In genomic region chr19:4151623-4152022, GRCh38 we compare ENCODE assay signal across 39 cellular contexts. TPM values are rescaled to one million over a fixed set of nuclear protein-coding genes. Genes with fewer than 3 reads are reported as not detected.
"Had no signal": no experiment of that assay in that cellular context is flagged by ENCODE, and none has a peak within 500 bp of the region (broad histone marks: within the 10 kb centered on the region; RNA-seq: fewer than 3 reads in every experiment).

No MANE protein-coding gene starts in this region.

- H3K4me1 ChIP-seq: adrenal gland, colonic mucosa, esophagus squamous epithelium, gastroesophageal sphincter, heart right ventricle had no signal

- H3K27ac ChIP-seq: adrenal gland, body of pancreas, colonic mucosa, epithelial cell of prostate, esophagus squamous epithelium, gastroesophageal sphincter, heart right ventricle had no signal

- H3K36me3 Mint-ChIP-seq: activated CD4-positive, alpha-beta memory T cell treated with anti-CD3 and anti-CD28 coated beads for 36 hours; activated CD8-positive, alpha-beta memory T cell treated with anti-CD3 and anti-CD28 coated beads, Interleukin-2, amount 10 ng/mL, durations not matched to agents 7 days and 5 days; activated naive CD4-positive, alpha-beta T cell treated with anti-CD3 and anti-CD28 coated beads, Interleukin-2, amount 50 U/mL, for 24 hours; activated naive CD8-positive, alpha-beta T cell treated with anti-CD3 and anti-CD28 coated beads for 36 hours had no signal

- H3K4me3 ChIP-seq: adrenal gland, body of pancreas, colonic mucosa, esophagus squamous epithelium, gastroesophageal sphincter, heart right ventricle had no signal

- H3K27ac Mint-ChIP-seq: activated CD4-positive, alpha-beta memory T cell treated with anti-CD3 and anti-CD28 coated beads for 36 hours; activated CD4-positive, alpha-beta T cell treated with anti-CD3 and anti-CD28 coated beads for 36 hours; activated CD4-positive, alpha-beta T cell treated with anti-CD3 and anti-CD28 coated beads, Interleukin-2, amount 10 ng/mL, durations not matched to agents 24 days and 14 days; activated CD8-positive, alpha-beta memory T cell treated with anti-CD3 and anti-CD28 coated beads, Interleukin-2, amount 10 ng/mL, durations not matched to agents 7 days and 5 days; activated CD8-positive, alpha-beta T cell treated with anti-CD3 and anti-CD28 coated beads, Interleukin-2, amount 10 ng/mL, durations not matched to agents 7 days and 5 days; activated naive CD4-positive, alpha-beta T cell treated with anti-CD3 and anti-CD28 coated beads for 36 hours; activated naive CD4-positive, alpha-beta T cell treated with anti-CD3 and anti-CD28 coated beads, Interleukin-2, amount 50 U/mL, for 24 hours; activated naive CD8-positive, alpha-beta T cell treated with anti-CD3 and anti-CD28 coated beads for 36 hours; activated naive CD8-positive, alpha-beta T cell treated with anti-CD3 and anti-CD28 coated beads, Interleukin-2, amount 50 U/mL, for 24 hours; activated T-helper 1 cell treated with anti-CD3 and anti-CD28 coated beads, Interleukin-12 subunit alpha, Interleukin-12 subunit beta, Interleukin-2, Interleukin-4 antibody, amounts not matched to agents 30 ng/mL and 10 ng/mL and 1 ng/mL, durations not matched to agents 14 hours and 24 hours and 36 hours; activated T-helper 2 cell treated with anti-CD3 and anti-CD28 coated beads, Interferon-gamma antibody, Interleukin-2, Interleukin-4, amounts not matched to agents 10 μg/mL and 5 μg/mL and 100 μg/mL, durations not matched to agents 14 hours and 24 hours and 36 hours had no signal

- FAIRE-seq: endometrium, endothelial cell of umbilical vein had no signal

- H3K36me3 ChIP-seq: adrenal gland, colonic mucosa, esophagus squamous epithelium, gastroesophageal sphincter, heart right ventricle had no signal

- ATAC-seq: activated CD4-positive, alpha-beta T cell treated with anti-CD3 and anti-CD28 coated beads for 36 hours; activated CD8-positive, alpha-beta memory T cell treated with anti-CD3 and anti-CD28 coated beads, Interleukin-2, amount 10 ng/mL, durations not matched to agents 7 days and 5 days; activated CD8-positive, alpha-beta T cell treated with anti-CD3 and anti-CD28 coated beads, Interleukin-2, amount 10 ng/mL, durations not matched to agents 7 days and 5 days; activated naive CD8-positive, alpha-beta T cell treated with anti-CD3 and anti-CD28 coated beads, Interleukin-2, amount 50 U/mL, for 24 hours; body of pancreas; gastroesophageal sphincter; heart right ventricle had no signal

- H3K9me3 Mint-ChIP-seq: activated CD4-positive, alpha-beta memory T cell treated with anti-CD3 and anti-CD28 coated beads for 36 hours; activated CD4-positive, alpha-beta T cell treated with anti-CD3 and anti-CD28 coated beads, Interleukin-2, amount 10 ng/mL, durations not matched to agents 24 days and 14 days; activated naive CD4-positive, alpha-beta T cell treated with anti-CD3 and anti-CD28 coated beads for 36 hours; activated naive CD4-positive, alpha-beta T cell treated with anti-CD3 and anti-CD28 coated beads, Interleukin-2, amount 50 U/mL, for 24 hours; activated naive CD8-positive, alpha-beta T cell treated with anti-CD3 and anti-CD28 coated beads for 36 hours; activated naive CD8-positive, alpha-beta T cell treated with anti-CD3 and anti-CD28 coated beads, Interleukin-2, amount 50 U/mL, for 24 hours; activated T-helper 1 cell treated with anti-CD3 and anti-CD28 coated beads, Interleukin-12 subunit alpha, Interleukin-12 subunit beta, Interleukin-2, Interleukin-4 antibody, amounts not matched to agents 30 ng/mL and 10 ng/mL and 1 ng/mL, durations not matched to agents 14 hours and 24 hours and 36 hours; activated T-helper 2 cell treated with anti-CD3 and anti-CD28 coated beads, Interferon-gamma antibody, Interleukin-2, Interleukin-4, amounts not matched to agents 10 μg/mL and 5 μg/mL and 100 μg/mL, durations not matched to agents 14 hours and 24 hours and 36 hours had no signal

- H3K4me3 Mint-ChIP-seq: activated CD4-positive, alpha-beta memory T cell treated with anti-CD3 and anti-CD28 coated beads for 36 hours; activated CD4-positive, alpha-beta T cell treated with anti-CD3 and anti-CD28 coated beads for 36 hours; activated CD4-positive, alpha-beta T cell treated with anti-CD3 and anti-CD28 coated beads, Interleukin-2, amount 10 ng/mL, durations not matched to agents 24 days and 14 days; activated CD8-positive, alpha-beta memory T cell treated with anti-CD3 and anti-CD28 coated beads, Interleukin-2, amount 10 ng/mL, durations not matched to agents 7 days and 5 days; activated CD8-positive, alpha-beta T cell treated with anti-CD3 and anti-CD28 coated beads, Interleukin-2, amount 10 ng/mL, durations not matched to agents 7 days and 5 days; activated naive CD4-positive, alpha-beta T cell treated with anti-CD3 and anti-CD28 coated beads for 36 hours; activated naive CD4-positive, alpha-beta T cell treated with anti-CD3 and anti-CD28 coated beads, Interleukin-2, amount 50 U/mL, for 24 hours; activated naive CD8-positive, alpha-beta T cell treated with anti-CD3 and anti-CD28 coated beads for 36 hours; activated naive CD8-positive, alpha-beta T cell treated with anti-CD3 and anti-CD28 coated beads, Interleukin-2, amount 50 U/mL, for 24 hours; activated T-helper 1 cell treated with anti-CD3 and anti-CD28 coated beads, Interleukin-12 subunit alpha, Interleukin-12 subunit beta, Interleukin-2, Interleukin-4 antibody, amounts not matched to agents 30 ng/mL and 10 ng/mL and 1 ng/mL, durations not matched to agents 14 hours and 24 hours and 36 hours had no signal

- H3K9me3 ChIP-seq: adrenal gland, body of pancreas, colonic mucosa, esophagus squamous epithelium, gastroesophageal sphincter, heart right ventricle had no signal

- H3K27me3 ChIP-seq: adrenal gland, body of pancreas, colonic mucosa had no signal

- DNase-seq: activated CD4-positive, alpha-beta memory T cell treated with anti-CD3 and anti-CD28 coated beads for 36 hours; activated CD4-positive, alpha-beta T cell treated with anti-CD3 and anti-CD28 coated beads for 36 hours; activated CD4-positive, alpha-beta T cell treated with anti-CD3 and anti-CD28 coated beads, Interleukin-2, amount 10 ng/mL, durations not matched to agents 24 days and 14 days; activated CD4-positive, CD25-positive, alpha-beta regulatory T cell; activated CD4-positive, CD25-positive, alpha-beta regulatory T cell treated with anti-CD3 and anti-CD28 coated beads, Interleukin-2, amount 50 U/mL, for 72 hours; activated CD8-positive, alpha-beta memory T cell treated with anti-CD3 and anti-CD28 coated beads, Interleukin-2, amount 10 ng/mL, durations not matched to agents 7 days and 5 days; activated CD8-positive, alpha-beta memory T cell treated with anti-CD3 and anti-CD28 coated beads, Interleukin-2, amount 50 U/mL, for 4 hours; activated CD8-positive, alpha-beta T cell treated with anti-CD3 and anti-CD28 coated beads, Interleukin-2, amount 10 ng/mL, durations not matched to agents 7 days and 5 days; activated effector memory CD4-positive, alpha-beta T cell treated with anti-CD3 and anti-CD28 coated beads, Interleukin-2, amount 50 U/mL, for 16 hours; activated naive CD4-positive, alpha-beta T cell treated with anti-CD3 and anti-CD28 coated beads for 36 hours; activated naive CD8-positive, alpha-beta T cell treated with anti-CD3 and anti-CD28 coated beads for 36 hours; activated naive CD8-positive, alpha-beta T cell treated with anti-CD3 and anti-CD28 coated beads, Interleukin-2, amount 50 U/mL, for 24 hours; activated T-cell treated with anti-CD3 and anti-CD28 coated beads, Interleukin-2, amount 50 U/mL, for 1 hour; activated T-cell treated with anti-CD3 and anti-CD28 coated beads, Interleukin-2, amount 50 U/mL, for 48 hours; adrenal gland; amygdala; aorta; body of pancreas; caudate nucleus; cerebellar nuclear complex; colonic mucosa; effector CD8-positive, alpha-beta T cell; esophagus squamous epithelium; foreskin melanocyte; heart right ventricle; T-helper 2 cell had no signal

RNA-seq across cellular contexts. Expression of gene CREB3L3, which starts 1.8 kb away (rescaled TPM):
- total RNA-seq: activated CD4-positive, alpha-beta memory T cell treated with anti-CD3 and anti-CD28 coated beads for 36 hours; activated CD4-positive, alpha-beta T cell treated with anti-CD3 and anti-CD28 coated beads for 36 hours; activated CD4-positive, alpha-beta T cell treated with anti-CD3 and anti-CD28 coated beads, Interleukin-2, amount 10 ng/mL, durations not matched to agents 24 days and 14 days; activated CD8-positive, alpha-beta memory T cell treated with anti-CD3 and anti-CD28 coated beads for 36 hours; activated naive CD4-positive, alpha-beta T cell treated with anti-CD3 and anti-CD28 coated beads for 36 hours; activated naive CD8-positive, alpha-beta T cell treated with anti-CD3 and anti-CD28 coated beads for 36 hours; aorta; dermis microvascular lymphatic vessel endothelial cell; endothelial cell of umbilical vein; esophagus squamous epithelium; fibroblast of villous mesenchyme; gastroesophageal sphincter; glomerular endothelial cell; heart right ventricle had no signal
- polyA plus RNA-seq: endothelial cell of umbilical vein, esophagus, fibroblast of lung had no signal
